ENCODE assay signal across 10 cellular contexts in the genomic region with DNA sequence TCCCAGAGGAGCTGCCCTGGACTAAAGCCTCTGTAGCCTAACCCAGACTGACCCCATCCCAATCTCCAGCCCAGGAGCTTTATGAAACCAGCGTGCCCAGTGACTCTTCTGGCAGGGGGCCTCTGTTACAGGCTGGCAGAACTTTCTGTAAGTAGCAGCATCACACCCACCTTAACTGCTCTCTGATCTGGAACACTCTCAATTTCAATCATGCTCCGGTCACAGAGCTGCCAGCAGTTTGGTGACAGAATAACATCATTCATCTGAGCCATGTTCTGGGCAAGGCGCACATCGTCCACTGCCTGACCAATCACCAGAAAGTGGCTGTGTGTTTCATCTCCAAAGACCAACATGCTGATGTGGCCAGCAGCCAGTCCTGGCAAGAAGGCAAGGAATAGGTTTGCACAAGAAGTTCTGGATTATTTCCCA. TPM values are rescaled to one million over a fixed set of nuclear protein-coding genes. Genes with fewer than 3 reads are reported as not detected.
DNase-seq lines count a peak whose midpoint lies in the region; ATAC-seq and TF ChIP-seq lines count a peak whose summit lies in the region.
"Had no signal": no experiment of that assay in that cellular context is flagged by ENCODE, and none has a peak within 500 bp of the region (broad histone marks: within the 10 kb centered on the region; RNA-seq: fewer than 3 reads in every experiment).

No MANE protein-coding gene starts in this region.

- CTCF ChIA-PET in RWPE1 (lab: Yijun Ruan, JAX) = no interaction called here

- no peaks in the 10 kb centered on the region for H3K9me3 ChIP-seq in sigmoid colon

- H3K4me3 ChIP-seq in sigmoid colon = no peak overlapping the region

- peak; percentile 93 for ATAC-seq in GM18870 (IDR thresholded peaks at IDR 0.05; ENCODE audit: unreplicated experiment)
- peak; percentile 77 for ATAC-seq in HG02588 (IDR thresholded peaks at IDR 0.05; ENCODE audit: unreplicated experiment)

- WGBS in sigmoid colon, 2 donors = 75 to 78% methylated on average over 4 of the region's 4 CpGs

- H3K27ac ChIP-seq in RWPE1 = peak overlapping the region; percentile 57
- no peak overlapping the region for H3K27ac ChIP-seq in sigmoid colon

- H3K27me3 ChIP-seq in sigmoid colon = no peaks in the 10 kb centered on the region

- TF ChIP-seq POLR2A in sigmoid colon (IDR thresholded peaks at IDR 0.05) (no peak), erythroblast (IDR thresholded peaks at IDR 0.05; ENCODE audit: low read length) (no peak)

- TF ChIP-seq CTCF in RWPE1 (conservative IDR thresholded peaks at IDR 0.05; ENCODE audit: low read depth) = no peak
- TF ChIP-seq CTCF in sigmoid colon (IDR thresholded peaks at IDR 0.05) = no peak

- DNase-seq in RWPE1 (ENCODE audit: low spot score) (no peak), sigmoid colon (peak; percentile 71), COLO829 (ENCODE audit: low spot score) (no peak), OCI-M2 (lab: John Stamatoyannopoulos, UW; ENCODE audit: unreplicated experiment) (no peak), NCI-H524 treated with DMSO at 0.1 percent for 48 hours (lab: John Stamatoyannopoulos, UW) (no peak), erythroblast (lab: John Stamatoyannopoulos, UW) (no peak)
- DNase-seq: activated CD8-positive, alpha-beta memory T cell treated with anti-CD3 and anti-CD28 coated beads, Interleukin-2, amount 50 U/mL, for 4 hours; mesendoderm had no signal

- peaks cover 0 to 12% (median under 1%) of the 10 kb centered on the region in 4 donors for H3K4me1 ChIP-seq in sigmoid colon

- POLR2A ChIA-PET in RWPE1 (lab: Yijun Ruan, JAX; ENCODE audit: low non-redundant PET) = interaction anchor here (0.5 kb wide), 1 partner anchor 27 kb away, joined by 4 read pairs; no protein-coding TSS in a partner anchor

- no peak for TF ChIP-seq EP300 in sigmoid colon (IDR thresholded peaks at IDR 0.05)

- intact Hi-C loops in sigmoid colon (cut with DNase I) = no loop called here

- no peaks in the 10 kb centered on the region for H3K36me3 ChIP-seq in sigmoid colon

RNA-seq across cellular contexts. Expression of gene ADCY10, which starts 14.7 kb away (rescaled TPM):
- under 1 TPM in 3 of 4 donors, not detected in 1; 0.14 to 0.33 (median 0.28) TPM for total RNA-seq in sigmoid colon
- polyA plus RNA-seq in sigmoid colon = under 1 TPM in 2 of 3 donors, not detected in 1; 0.26 to 0.92 TPM

RNA-seq across cellular contexts. Expression of gene DCAF6, which starts 37.2 kb away (rescaled TPM):
- total RNA-seq in sigmoid colon = 100 to 1,000 TPM in 1 of 4 donors, 10 to 100 TPM in 3; 79.6 to 102 (median 86.2) TPM
- polyA plus RNA-seq in sigmoid colon = 10 to 100 TPM; 33.6 to 49.0 (median 43.8) TPM

RNA-seq across cellular contexts. Expression of gene MPC2, which starts 37.6 kb away (rescaled TPM):
- 10 to 100 TPM; 44.4 to 64.2 (median 55.2) TPM for total RNA-seq in sigmoid colon
- polyA plus RNA-seq in sigmoid colon = 100 to 1,000 TPM; 136 to 252 (median 144) TPM
